23 cellular contexts compared by ENCODE assay signal in genomic region chr2:176531608-176532007, GRCh38.
DNase-seq lines count a peak whose midpoint lies in the region; ATAC-seq, FAIRE-seq and TF ChIP-seq lines count a peak whose summit lies in the region.
"Had no signal": no experiment of that assay in that cellular context is flagged by ENCODE, and none has a peak within 500 bp of the region (broad histone marks: within the 10 kb centered on the region; RNA-seq: fewer than 3 reads in every experiment).

No MANE protein-coding gene starts in this region.

- H3K36me3 ChIP-seq in HEK293 (ENCODE audit: control insufficient read depth in 2 of 2, insufficient read depth in 1 of 2, low read length in 2 of 2) (no peaks in the 10 kb centered on the region), bronchial epithelial cell (ENCODE audit: control insufficient read depth, insufficient read depth, low read length) (no peaks in the 10 kb centered on the region)
- H3K36me3 ChIP-seq: BLaER1 treated with 17β-estradiol and CSF1 and Interleukin-3, amounts not matched to agents 10 nM and 100 nM had no signal

- H3K27me3 ChIP-seq in bronchial epithelial cell (ENCODE audit: control insufficient read depth, insufficient read depth, low read length): no peaks in the 10 kb centered on the region
- H3K27me3 ChIP-seq: BLaER1 treated with 17β-estradiol and CSF1 and Interleukin-3, amounts not matched to agents 10 nM and 100 nM had no signal

- no peaks in the 10 kb centered on the region for H3K36me3 Mint-ChIP-seq in activated naive CD4-positive, alpha-beta T cell treated with anti-CD3 and anti-CD28 coated beads, Interleukin-2, amount 50 U/mL, for 24 hours
- H3K36me3 Mint-ChIP-seq in activated CD8-positive, alpha-beta T cell treated with anti-CD3 and anti-CD28 coated beads for 36 hours (ENCODE audit: low read depth): no peaks in the 10 kb centered on the region
- H3K36me3 Mint-ChIP-seq: CD8-positive, alpha-beta T cell had no signal

- FAIRE-seq in bronchial epithelial cell (lab: Jason Lieb, UNC): no peak
- FAIRE-seq: A549, D721Med, G401.6, GM12891, GM18507 had no signal

- CTCF ChIA-PET in HEK293 (lab: Yijun Ruan, JAX): no interaction called here
- CTCF ChIA-PET in activated CD8-positive, alpha-beta T cell treated with anti-CD3 and anti-CD28 coated beads for 36 hours (lab: Charles Lee): interaction anchor here (1.0 to 1.2 kb wide), 2 partner anchors 23 to 391 kb away, joined by 4 read pairs; no protein-coding TSS in a partner anchor

- intact Hi-C loops in activated CD8-positive, alpha-beta T cell treated with anti-CD3 and anti-CD28 coated beads for 36 hours (cut with micrococcal nuclease): no loop called here

- no peaks in the 10 kb centered on the region for H3K9me3 Mint-ChIP-seq in activated naive CD4-positive, alpha-beta T cell treated with anti-CD3 and anti-CD28 coated beads, Interleukin-2, amount 50 U/mL, for 24 hours
- no peaks in the 10 kb centered on the region for H3K9me3 Mint-ChIP-seq in activated CD8-positive, alpha-beta T cell treated with anti-CD3 and anti-CD28 coated beads for 36 hours
- H3K9me3 Mint-ChIP-seq: CD4-positive, alpha-beta T cell; CD8-positive, alpha-beta T cell had no signal

- H3K4me3 ChIP-seq in HEK293 (ENCODE audit: low read depth, low read length) (no peak overlapping the region), bronchial epithelial cell (ENCODE audit: low read depth, low read length) (no peak overlapping the region)
- H3K4me3 ChIP-seq: A549; BLaER1 treated with 17β-estradiol and CSF1 and Interleukin-3, amounts not matched to agents 10 nM and 100 nM had no signal

- no peaks in the 10 kb centered on the region for H3K9me3 ChIP-seq in HEK293 (ENCODE audit: control insufficient read depth, insufficient read depth, low read depth, low read length)
- H3K9me3 ChIP-seq: A549; BLaER1 treated with 17β-estradiol and CSF1 and Interleukin-3, amounts not matched to agents 10 nM and 100 nM; Caco-2 had no signal

- no peak overlapping the region for H3K4me3 Mint-ChIP-seq in activated naive CD4-positive, alpha-beta T cell treated with anti-CD3 and anti-CD28 coated beads, Interleukin-2, amount 50 U/mL, for 24 hours
- no peak overlapping the region for H3K4me3 Mint-ChIP-seq in activated CD8-positive, alpha-beta T cell treated with anti-CD3 and anti-CD28 coated beads for 36 hours
- H3K4me3 Mint-ChIP-seq: B cell; CD4-positive, alpha-beta T cell; CD8-positive, alpha-beta T cell had no signal

- no peak for ATAC-seq in GM18505 (IDR thresholded peaks at IDR 0.05; ENCODE audit: unreplicated experiment)
- ATAC-seq in activated CD8-positive, alpha-beta T cell treated with anti-CD3 and anti-CD28 coated beads for 36 hours: no peak
- ATAC-seq: A549; CD8-positive, alpha-beta T cell had no signal

- H3K4me1 Mint-ChIP-seq in activated naive CD4-positive, alpha-beta T cell treated with anti-CD3 and anti-CD28 coated beads, Interleukin-2, amount 50 U/mL, for 24 hours: no peaks in the 10 kb centered on the region
- H3K4me1 Mint-ChIP-seq in activated CD8-positive, alpha-beta T cell treated with anti-CD3 and anti-CD28 coated beads for 36 hours (ENCODE audit: low read depth): no peaks in the 10 kb centered on the region
- H3K4me1 Mint-ChIP-seq: B cell had no signal

- POLR2A ChIA-PET in HEK293 (lab: Yijun Ruan, JAX): no interaction called here
- POLR2A ChIA-PET in activated CD8-positive, alpha-beta T cell treated with anti-CD3 and anti-CD28 coated beads for 36 hours (lab: Charles Lee): no interaction called here

- no peaks in the 10 kb centered on the region for H3K4me1 ChIP-seq in HEK293 (ENCODE audit: control insufficient read depth, insufficient read depth, low read length)
- H3K4me1 ChIP-seq: A549; BLaER1 treated with 17β-estradiol and CSF1 and Interleukin-3, amounts not matched to agents 10 nM and 100 nM; Caco-2 had no signal

- no peak overlapping the region for H3K27ac ChIP-seq in HEK293 (ENCODE audit: extremely low read depth, low read depth, low read length)
- H3K27ac ChIP-seq: 22Rv1; A549; BLaER1 treated with 17β-estradiol and CSF1 and Interleukin-3, amounts not matched to agents 10 nM and 100 nM; C4-2B had no signal

- TF ChIP-seq CTCF in HEK293 (tag by site-specific recombination; IDR thresholded peaks at IDR 0.05): no peak
- no peak for TF ChIP-seq CTCF in bronchial epithelial cell (IDR thresholded peaks at IDR 0.05; ENCODE audit: insufficient read depth, low read length, severe bottlenecking)
- no peak for TF ChIP-seq CTCF in activated CD8-positive, alpha-beta T cell treated with anti-CD3 and anti-CD28 coated beads for 36 hours (IDR thresholded peaks at IDR 0.05)

- H3K27ac Mint-ChIP-seq in activated naive CD4-positive, alpha-beta T cell treated with anti-CD3 and anti-CD28 coated beads, Interleukin-2, amount 50 U/mL, for 24 hours: peak overlapping the region; percentile 30
- no peak overlapping the region for H3K27ac Mint-ChIP-seq in activated CD8-positive, alpha-beta T cell treated with anti-CD3 and anti-CD28 coated beads for 36 hours
- H3K27ac Mint-ChIP-seq: B cell; CD4-positive, alpha-beta T cell; CD8-positive, alpha-beta T cell had no signal

- DNase-seq in DMS153 (lab: John Stamatoyannopoulos, UW) (peak; percentile 15), DMS153 treated with DMSO at 0.1 percent for 48 hours (lab: John Stamatoyannopoulos, UW; ENCODE audit: unreplicated experiment) (no peak), bronchial epithelial cell (ENCODE audit: low read depth) (peak; percentile 12)
- no peak for DNase-seq in activated naive CD4-positive, alpha-beta T cell treated with Interleukin-2 at 50 U/mL for 16 hours
- DNase-seq in activated CD8-positive, alpha-beta T cell treated with anti-CD3 and anti-CD28 coated beads for 36 hours: no peak
- DNase-seq: AML-193; Caco-2; Calu3; CD4-positive, alpha-beta T cell; CD8-positive, alpha-beta T cell; GF-D8 had no signal

- H3K27me3 Mint-ChIP-seq in activated naive CD4-positive, alpha-beta T cell treated with anti-CD3 and anti-CD28 coated beads, Interleukin-2, amount 50 U/mL, for 24 hours: peaks cover 17% of the 10 kb centered on the region
- peaks cover 22% of the 10 kb centered on the region for H3K27me3 Mint-ChIP-seq in activated CD8-positive, alpha-beta T cell treated with anti-CD3 and anti-CD28 coated beads for 36 hours

- no peak for TF ChIP-seq POLR2A in GM18505 (IDR thresholded peaks at IDR 0.05; ENCODE audit: borderline replicate concordance, extremely low read depth, insufficient read depth, insufficient read length)

TF ChIP-seq in HEK293, 187 proteins besides CTCF, POLR2A, EP300 and RAD21 (continues in another document):
- TF ChIP-seq SCRT1 (tag by site-specific recombination; IDR thresholded peaks at IDR 0.05; ENCODE audit: borderline replicate concordance) (no peak), PRDM6 (tag by site-specific recombination; IDR thresholded peaks at IDR 0.05) (no peak), BCL11B (tag by site-specific recombination; IDR thresholded peaks at IDR 0.05; ENCODE audit: low read depth) (no peak), ZNF670 (tag by site-specific recombination; IDR thresholded peaks at IDR 0.05; ENCODE audit: low read depth) (no peak), ZNF707 (tag by site-specific recombination; IDR thresholded peaks at IDR 0.05) (no peak), ZNF398 (tag by site-specific recombination; IDR thresholded peaks at IDR 0.05) (no peak), ZNF394 (tag by site-specific recombination; IDR thresholded peaks at IDR 0.05; ENCODE audit: borderline replicate concordance) (no peak), ZNF660 (tag by site-specific recombination; IDR thresholded peaks at IDR 0.05) (no peak), ZSCAN30 (tag by site-specific recombination; IDR thresholded peaks at IDR 0.05) (peak; percentile 28; the same call in 1 of the 2 replicates), ZNF335 (tag by site-specific recombination; conservative IDR thresholded peaks at IDR 0.05) (peak; percentile 53; the same call in 1 of the 2 replicates), ZNF639 (tag by site-specific recombination; IDR thresholded peaks at IDR 0.05) (no peak), ZFP69B (tag by site-specific recombination; IDR thresholded peaks at IDR 0.05) (no peak)

Comparison
In these comparisons a context has a peak if more than half of its experiments do, and no peak if none do; other contexts are left out.
1. DNase-seq: peak in DMS153 (single experiment) and bronchial epithelial cell (single experiment); none in DMS153 treated with DMSO at 0.1 percent for 48 hours (single experiment), activated naive CD4-positive, alpha-beta T cell treated with Interleukin-2 at 50 U/mL for 16 hours (single experiment) and activated CD8-positive, alpha-beta T cell treated with anti-CD3 and anti-CD28 coated beads for 36 hours (single experiment).